ENCODE assay signal across 8 cellular contexts in the genomic region with DNA sequence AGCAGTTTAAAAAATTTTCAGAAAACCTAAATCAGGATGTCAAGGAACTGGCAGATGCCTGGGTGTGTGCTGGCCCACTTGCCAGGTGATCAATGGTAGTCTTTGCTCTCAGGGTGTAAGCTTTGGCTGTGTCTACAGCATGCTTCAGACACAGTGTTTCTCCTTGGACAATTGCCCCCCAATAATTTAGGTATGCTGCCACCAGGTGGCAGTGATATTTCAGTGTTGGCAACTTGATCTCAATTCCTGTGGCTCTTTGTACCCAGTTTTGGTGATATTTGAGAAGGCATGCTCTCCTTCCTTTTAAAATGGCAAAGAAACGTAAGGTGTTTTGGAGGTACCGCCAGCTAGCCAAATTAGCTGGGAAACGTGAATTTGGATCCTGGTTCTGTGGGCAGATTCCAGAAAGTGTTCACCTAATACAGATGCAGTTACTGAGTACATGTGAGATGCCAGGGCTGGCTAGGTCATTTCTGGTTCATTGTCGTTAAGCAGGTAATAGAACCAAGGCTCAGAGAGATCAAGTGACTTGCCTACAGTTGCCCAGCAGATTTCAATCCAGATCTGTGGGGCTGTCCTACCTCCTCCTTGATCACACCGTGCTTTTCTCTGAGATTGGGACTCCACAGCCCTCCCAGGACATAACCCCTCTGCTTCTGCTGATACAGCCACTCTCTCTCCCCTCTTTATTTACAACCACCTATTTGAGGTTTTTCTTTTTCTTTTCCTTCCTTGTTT.
A peak's percentile ranks its signal among the peaks of the same experiment; 100 is the strongest.
DNase-seq lines count a peak whose midpoint lies in the region; ATAC-seq, FAIRE-seq and TF ChIP-seq lines count a peak whose summit lies in the region.

No MANE protein-coding gene starts in this region.

- H3K27ac ChIP-seq in esophagus (ENCODE audit: low read depth in 2 of 2, low read length in 1 of 2): peak overlapping the region; percentile 32 to 77
- H3K27ac ChIP-seq in pancreas: no peak overlapping the region

- H3K27me3 ChIP-seq in esophagus (ENCODE audit: control insufficient read depth in 1 of 2, insufficient read depth in 2 of 2, low read length in 2 of 2) (no peaks in the 10 kb centered on the region), pancreas (no peaks in the 10 kb centered on the region)

- WGBS in esophagus, 2 donors: 55 to 65% methylated on average over 5 of the region's 5 CpGs
- 78 to 81% methylated on average over 5 of the region's 5 CpGs for WGBS in pancreas, 2 donors

- H3K4me1 Mint-ChIP-seq in activated CD8-positive, alpha-beta T cell treated with anti-CD3 and anti-CD28 coated beads, Interleukin-2, amount 10 ng/mL, durations not matched to agents 7 days and 5 days (ENCODE audit: low read depth): peaks cover 26% of the 10 kb centered on the region

- intact Hi-C loops in pancreas (cut with DNase I): loop anchor here in 1 of 3 donors (5.0 kb wide), 1 partner anchor 99 kb away; no protein-coding TSS in a partner anchor

- H3K36me3 ChIP-seq in esophagus (ENCODE audit: control insufficient read depth in 2 of 2, insufficient read depth in 2 of 2, low read length in 1 of 2): peaks cover 0 to 4% of the 10 kb centered on the region in 2 donors
- H3K36me3 ChIP-seq in pancreas: peaks cover 0 to 8% (median 0%) of the 10 kb centered on the region in 3 donors

- no peaks in the 10 kb centered on the region for H3K27me3 Mint-ChIP-seq in activated CD8-positive, alpha-beta T cell treated with anti-CD3 and anti-CD28 coated beads, Interleukin-2, amount 10 ng/mL, durations not matched to agents 7 days and 5 days (ENCODE audit: low read depth)

- CTCF ChIA-PET in AG04449 (lab: Yijun Ruan, JAX): interaction anchor here (0.8 to 4.6 kb wide), 25 partner anchors 8 to 224 kb away, joined by 3 to 46 read pairs (median 5); no protein-coding TSS in a partner anchor
- CTCF ChIA-PET in activated CD8-positive, alpha-beta T cell treated with anti-CD3 and anti-CD28 coated beads, Interleukin-2, amount 10 ng/mL, durations not matched to agents 7 days and 5 days (lab: Charles Lee): interaction anchor here (0.8 to 4.1 kb wide), 26 partner anchors 9 to 258 kb away, joined by 3 to 34 read pairs (median 4); no protein-coding TSS in a partner anchor

- FAIRE-seq in pancreas (lab: Jason Lieb, UNC): no peak

- H3K4me1 ChIP-seq in esophagus (ENCODE audit: control insufficient read depth in 2 of 2, insufficient read depth in 2 of 2, low read length in 1 of 2) (peaks cover 5 to 32% of the 10 kb centered on the region in 2 donors), pancreas (peaks cover 7 to 18% (median 15%) of the 10 kb centered on the region in 3 donors)

- H3K27ac Mint-ChIP-seq in activated CD8-positive, alpha-beta T cell treated with anti-CD3 and anti-CD28 coated beads, Interleukin-2, amount 10 ng/mL, durations not matched to agents 7 days and 5 days: peak overlapping the region; percentile 8

- H3K4me3 Mint-ChIP-seq in activated CD8-positive, alpha-beta T cell treated with anti-CD3 and anti-CD28 coated beads, Interleukin-2, amount 10 ng/mL, durations not matched to agents 7 days and 5 days: no peak overlapping the region

- POLR2A ChIA-PET in AG04449 (lab: Yijun Ruan, JAX): no interaction called here
- POLR2A ChIA-PET in activated CD8-positive, alpha-beta T cell treated with anti-CD3 and anti-CD28 coated beads, Interleukin-2, amount 10 ng/mL, durations not matched to agents 7 days and 5 days (lab: Charles Lee): interaction anchor here (0.6 kb wide), 1 partner anchor 101 kb away, joined by 3 read pairs; no protein-coding TSS in a partner anchor

- H3K36me3 Mint-ChIP-seq in activated CD8-positive, alpha-beta T cell treated with anti-CD3 and anti-CD28 coated beads, Interleukin-2, amount 10 ng/mL, durations not matched to agents 7 days and 5 days (ENCODE audit: low read depth): peaks cover 17% of the 10 kb centered on the region

- H3K9me3 Mint-ChIP-seq in activated CD8-positive, alpha-beta T cell treated with anti-CD3 and anti-CD28 coated beads, Interleukin-2, amount 10 ng/mL, durations not matched to agents 7 days and 5 days (ENCODE audit: insufficient read depth): no peaks in the 10 kb centered on the region

- TF ChIP-seq CTCF in AG04449 (IDR thresholded peaks at IDR 0.05; ENCODE audit: insufficient read depth, low read length, missing control alignments) (peak; percentile 55), GM12875 (IDR thresholded peaks at IDR 0.05; ENCODE audit: borderline replicate concordance, insufficient read depth, low read depth, low read length) (peak; percentile 51; the same call in 1 of the 2 replicates), pancreas (IDR thresholded peaks at IDR 0.05) (peak in 3 of 4 donors; percentile 19 to 30 (median 29))

- DNase-seq in AG04449 (ENCODE audit: low read depth, low spot score) (no peak), NCI-H345 (lab: John Stamatoyannopoulos, UW) (peak; percentile 51), pancreas (peak in 2 of 6 donors; percentile 33 to 46)
- DNase-seq in activated CD8-positive, alpha-beta T cell treated with anti-CD3 and anti-CD28 coated beads, Interleukin-2, amount 10 ng/mL, durations not matched to agents 7 days and 5 days: peak; percentile 71

- peak; percentile 54 for ATAC-seq in activated CD8-positive, alpha-beta T cell treated with anti-CD3 and anti-CD28 coated beads, Interleukin-2, amount 10 ng/mL, durations not matched to agents 7 days and 5 days
- ATAC-seq in pancreas (no peak), HG02981 (IDR thresholded peaks at IDR 0.05; ENCODE audit: unreplicated experiment) (no peak), GM21825 (IDR thresholded peaks at IDR 0.05; ENCODE audit: unreplicated experiment) (no peak)

- H3K9me3 ChIP-seq in esophagus (ENCODE audit: control insufficient read depth in 2 of 2, insufficient read depth in 1 of 2, low read depth in 1 of 2, low read length in 1 of 2): no peaks in the 10 kb centered on the region
- H3K9me3 ChIP-seq in pancreas: no peaks in the 10 kb centered on the region

- H3K4me3 ChIP-seq in AG04449 (ENCODE audit: low read depth, low read length) (no peak overlapping the region), GM12875 (ENCODE audit: low read depth, low read length) (no peak overlapping the region), esophagus (ENCODE audit: low read depth in 1 of 2, low read length in 2 of 2) (no peak overlapping the region), pancreas (no peak overlapping the region)

Comparison
In these comparisons a context has a peak if more than half of its experiments do, and no peak if none do; other contexts are left out.
1. H3K27ac ChIP-seq: peak in esophagus (2 of 2); none in pancreas (0 of 4).
2. Peak in every context shown above with its lines, with median percentiles within 50 percentile points of each other: CTCF ChIP-seq.